19 cellular contexts compared by ENCODE assay signal in the genomic region with DNA sequence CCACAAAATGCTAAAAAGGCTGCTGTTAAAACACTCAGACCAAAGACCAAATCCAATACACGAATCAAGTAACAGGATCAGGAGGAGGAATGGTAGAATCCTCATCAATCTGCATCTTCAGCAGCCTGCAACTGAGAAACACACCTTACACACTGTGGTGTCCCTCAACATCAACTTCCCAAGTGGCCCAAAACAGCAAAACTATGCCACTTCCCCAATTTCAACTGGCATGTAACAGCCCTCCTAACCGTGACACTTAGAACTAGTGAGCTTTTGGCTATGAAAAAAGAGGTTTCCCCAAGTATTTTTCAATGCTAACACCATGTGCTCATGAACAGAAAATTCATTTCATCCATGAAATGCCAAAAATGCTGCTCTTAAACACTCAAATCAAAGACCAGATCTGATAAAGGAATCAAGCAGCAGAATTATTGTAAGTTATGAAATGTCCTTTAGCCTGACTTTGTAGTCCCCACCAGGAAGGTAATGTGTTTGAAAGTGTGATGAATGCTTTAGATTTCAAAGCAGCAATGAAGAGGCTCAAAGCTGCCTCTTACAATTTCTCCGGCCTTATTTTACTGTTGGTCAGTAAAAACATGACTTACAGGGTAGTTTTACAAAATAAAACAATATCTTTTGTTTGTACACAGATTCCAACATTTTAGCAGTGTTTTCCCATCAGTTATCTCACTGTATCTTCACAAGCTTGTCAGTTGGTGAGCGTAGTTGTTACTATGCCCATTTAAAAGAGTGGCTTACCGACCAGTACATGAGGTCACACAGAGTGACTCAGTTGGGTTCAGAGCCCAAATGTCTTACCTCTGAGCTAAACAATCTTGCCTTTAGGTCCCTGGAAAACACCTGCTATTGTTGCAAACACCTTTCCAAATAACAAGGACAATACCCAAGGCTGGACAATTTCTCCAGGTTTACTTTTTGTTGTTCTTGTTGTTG.
A peak's percentile ranks its signal among the peaks of the same experiment; 100 is the strongest.
DNase-seq lines count a peak whose midpoint lies in the region; ATAC-seq and TF ChIP-seq lines count a peak whose summit lies in the region.
"Had no signal": no experiment of that assay in that cellular context is flagged by ENCODE, and none has a peak within 500 bp of the region (broad histone marks: within the 10 kb centered on the region; RNA-seq: fewer than 3 reads in every experiment).

No MANE protein-coding gene starts in this region.

- no peaks in the 10 kb centered on the region for H3K36me3 ChIP-seq in adipocyte (ENCODE audit: control insufficient read depth, insufficient read depth, low read length, severe bottlenecking)
- H3K36me3 ChIP-seq in trophoblast cell (ENCODE audit: control insufficient read depth in 1 of 2, insufficient read depth in 2 of 2, low read length in 2 of 2): no peaks in the 10 kb centered on the region

- H3K36me3 Mint-ChIP-seq in activated CD8-positive, alpha-beta T cell treated with anti-CD3 and anti-CD28 coated beads, Interleukin-2, amount 10 ng/mL, durations not matched to agents 7 days and 5 days (ENCODE audit: low read depth): peaks cover 12% of the 10 kb centered on the region

- H3K27ac Mint-ChIP-seq in activated CD8-positive, alpha-beta T cell treated with anti-CD3 and anti-CD28 coated beads, Interleukin-2, amount 10 ng/mL, durations not matched to agents 7 days and 5 days: no peak overlapping the region
- H3K27ac Mint-ChIP-seq: CD4-positive, alpha-beta T cell; IgD-negative memory B cell had no signal

- H3K4ac ChIP-seq in trophoblast cell (ENCODE audit: low read depth, low read length): no peak overlapping the region

- H2AFZ ChIP-seq in trophoblast cell (ENCODE audit: insufficient read depth, low read length, poor library complexity): no peak overlapping the region

- POLR2A ChIA-PET in activated CD8-positive, alpha-beta T cell treated with anti-CD3 and anti-CD28 coated beads, Interleukin-2, amount 10 ng/mL, durations not matched to agents 7 days and 5 days (lab: Charles Lee): no interaction called here

- H3K4me2 ChIP-seq in trophoblast cell (ENCODE audit: low read length): no peak overlapping the region

- H3K27me3 Mint-ChIP-seq in activated CD8-positive, alpha-beta T cell treated with anti-CD3 and anti-CD28 coated beads, Interleukin-2, amount 10 ng/mL, durations not matched to agents 7 days and 5 days (ENCODE audit: low read depth): no peaks in the 10 kb centered on the region
- H3K27me3 Mint-ChIP-seq: CD4-positive, alpha-beta T cell; IgD-negative memory B cell; naive thymus-derived CD8-positive, alpha-beta T cell had no signal

- H3K27me3 ChIP-seq in adipocyte (replicated peaks; ENCODE audit: control insufficient read depth, insufficient read depth, low read length) (no peaks in the 10 kb centered on the region), trophoblast cell (ENCODE audit: insufficient read depth, low read length) (no peaks in the 10 kb centered on the region)
- H3K27me3 ChIP-seq: body of pancreas, dorsolateral prefrontal cortex had no signal

- peak; percentile 54 for DNase-seq in NB4 (ENCODE audit: low read depth)
- DNase-seq in adipocyte (ENCODE audit: low read depth): peak; percentile 5
- peak; percentile 67 to 76 for DNase-seq in trophoblast cell
- no peak for DNase-seq in activated CD8-positive, alpha-beta T cell treated with anti-CD3 and anti-CD28 coated beads, Interleukin-2, amount 10 ng/mL, durations not matched to agents 7 days and 5 days
- DNase-seq: activated CD8-positive, alpha-beta memory T cell treated with anti-CD3 and anti-CD28 coated beads for 24 hours; activated gamma-delta T cell treated with Interleukin-2 at 50 U/mL for 16 hours; body of pancreas; CD4-positive, alpha-beta T cell; dorsolateral prefrontal cortex; hippocampal formation; naive thymus-derived CD8-positive, alpha-beta T cell; NCI-H1694; NCI-H524; substantia nigra; T1000 had no signal

- H3K4me3 ChIP-seq in NB4 (ENCODE audit: low read depth, low read length) (no peak overlapping the region), adipocyte (ENCODE audit: low read length) (no peak overlapping the region), trophoblast cell (ENCODE audit: low read depth, low read length) (no peak overlapping the region)
- H3K4me3 ChIP-seq: body of pancreas, dorsolateral prefrontal cortex had no signal

- no peak overlapping the region for H4K12ac ChIP-seq in trophoblast cell (ENCODE audit: low read depth, low read length)

- no peak overlapping the region for H3K14ac ChIP-seq in trophoblast cell (ENCODE audit: low read length)

- CTCF ChIA-PET in activated CD8-positive, alpha-beta T cell treated with anti-CD3 and anti-CD28 coated beads, Interleukin-2, amount 10 ng/mL, durations not matched to agents 7 days and 5 days (lab: Charles Lee): no interaction called here

- ATAC-seq in GM18858 (IDR thresholded peaks at IDR 0.05; ENCODE audit: unreplicated experiment) (peak; percentile 44), HG02852 (IDR thresholded peaks at IDR 0.05; ENCODE audit: unreplicated experiment) (no peak), GM18519 (IDR thresholded peaks at IDR 0.05; ENCODE audit: low FRiP score, unreplicated experiment) (no peak)
- ATAC-seq in activated CD8-positive, alpha-beta T cell treated with anti-CD3 and anti-CD28 coated beads, Interleukin-2, amount 10 ng/mL, durations not matched to agents 7 days and 5 days: no peak
- ATAC-seq: body of pancreas; naive thymus-derived CD8-positive, alpha-beta T cell had no signal

- no peak overlapping the region for H3K27ac ChIP-seq in trophoblast cell (ENCODE audit: low read depth, low read length)
- H3K27ac ChIP-seq: body of pancreas had no signal

- no peaks in the 10 kb centered on the region for H3K9me3 Mint-ChIP-seq in activated CD8-positive, alpha-beta T cell treated with anti-CD3 and anti-CD28 coated beads, Interleukin-2, amount 10 ng/mL, durations not matched to agents 7 days and 5 days (ENCODE audit: insufficient read depth)
- H3K9me3 Mint-ChIP-seq: CD4-positive, alpha-beta T cell had no signal

- H3K9me3 ChIP-seq in adipocyte (ENCODE audit: control insufficient read depth, low read length): peaks cover 11% of the 10 kb centered on the region
- no peaks in the 10 kb centered on the region for H3K9me3 ChIP-seq in trophoblast cell (ENCODE audit: insufficient read depth, low read depth, low read length)
- H3K9me3 ChIP-seq: body of pancreas had no signal

- peaks cover 11% of the 10 kb centered on the region for H3K4me1 ChIP-seq in adipocyte (ENCODE audit: control insufficient read depth, insufficient read depth, low read length)
- H3K4me1 ChIP-seq in trophoblast cell (ENCODE audit: control insufficient read depth in 1 of 2, insufficient read depth in 2 of 2, low read length in 2 of 2): no peaks in the 10 kb centered on the region
- H3K4me1 ChIP-seq: body of pancreas had no signal

- no peak for TF ChIP-seq CTCF in NB4 (IDR thresholded peaks at IDR 0.05; ENCODE audit: low read depth, low read length)

- WGBS in trophoblast cell (ENCODE audit: extremely low coverage, insufficient coverage, insufficient read length): no CpG with 5 or more reads among the region's 5 CpGs

- TF ChIP-seq POLR2A in NB4 (IDR thresholded peaks at IDR 0.05; ENCODE audit: extremely low read depth, insufficient read length): no peak

- no peak overlapping the region for H3K18ac ChIP-seq in trophoblast cell (ENCODE audit: low read length)

- no peak overlapping the region for H2BK5ac ChIP-seq in trophoblast cell (ENCODE audit: low read depth, low read length, poor library complexity)

- no peak overlapping the region for H4K8ac ChIP-seq in trophoblast cell (ENCODE audit: low read depth, low read length)

- H3K4me3 Mint-ChIP-seq in activated CD8-positive, alpha-beta T cell treated with anti-CD3 and anti-CD28 coated beads, Interleukin-2, amount 10 ng/mL, durations not matched to agents 7 days and 5 days: no peak overlapping the region
- H3K4me3 Mint-ChIP-seq: CD4-positive, alpha-beta T cell; naive thymus-derived CD8-positive, alpha-beta T cell had no signal

- H3K79me2 ChIP-seq in trophoblast cell (ENCODE audit: control insufficient read depth, insufficient read depth, low read length, poor library complexity): no peaks in the 10 kb centered on the region

- no peak overlapping the region for H2AK5ac ChIP-seq in trophoblast cell (ENCODE audit: low read length)

- no peak overlapping the region for H2BK120ac ChIP-seq in trophoblast cell (ENCODE audit: insufficient read depth, low read length, poor library complexity)

- H4K91ac ChIP-seq in trophoblast cell (ENCODE audit: low read depth, low read length): no peak overlapping the region

- no peak overlapping the region for H3K23ac ChIP-seq in trophoblast cell (ENCODE audit: low read length)

- H3K4me1 Mint-ChIP-seq in activated CD8-positive, alpha-beta T cell treated with anti-CD3 and anti-CD28 coated beads, Interleukin-2, amount 10 ng/mL, durations not matched to agents 7 days and 5 days (ENCODE audit: low read depth): peaks cover 20% of the 10 kb centered on the region

- no peak overlapping the region for H2BK12ac ChIP-seq in trophoblast cell (ENCODE audit: low read length)

- H3K9ac ChIP-seq in adipocyte (ENCODE audit: low read length) (no peak overlapping the region), trophoblast cell (ENCODE audit: low read length) (no peak overlapping the region)

- H3K79me1 ChIP-seq in trophoblast cell (ENCODE audit: low read length): no peaks in the 10 kb centered on the region
